Comparison of ENCODE assay signal across 10 cellular contexts in genomic region chr15:72700076-72700475, GRCh38. TPM values are rescaled to one million over a fixed set of nuclear protein-coding genes. Genes with fewer than 3 reads are reported as not detected.
"Had no signal": no experiment of that assay in that cellular context is flagged by ENCODE, and none has a peak within 500 bp of the region (broad histone marks: within the 10 kb centered on the region; RNA-seq: fewer than 3 reads in every experiment).

No MANE protein-coding gene starts in this region.

- H3K4me1 ChIP-seq: HAP-1 had no signal

- H3K27ac ChIP-seq: GM23248, HL-60 had no signal

- DNase-seq: GM23248, GOT3, H7 had no signal

- ATAC-seq: HCT116, HepG2 had no signal

- H3K4me3 ChIP-seq: GM23248, HAP-1 had no signal

- FAIRE-seq: HepG2 had no signal

- H3K36me3 ChIP-seq: HAP-1 had no signal

RNA-seq across cellular contexts. Expression of gene HIGD2B, which starts 14.1 kb away (rescaled TPM):
- total RNA-seq: GM23248, H4, HepG2, HT1080 had no signal
- polyA plus RNA-seq: GM23248, HepG2, IgD-negative memory B cell had no signal

RNA-seq across cellular contexts. Expression of gene GOLGA6B, which starts 45.6 kb away (rescaled TPM):
- total RNA-seq: GM23248, H4, HepG2 had no signal
- polyA plus RNA-seq: GM23248, IgD-negative memory B cell had no signal
